In the genomic region with DNA sequence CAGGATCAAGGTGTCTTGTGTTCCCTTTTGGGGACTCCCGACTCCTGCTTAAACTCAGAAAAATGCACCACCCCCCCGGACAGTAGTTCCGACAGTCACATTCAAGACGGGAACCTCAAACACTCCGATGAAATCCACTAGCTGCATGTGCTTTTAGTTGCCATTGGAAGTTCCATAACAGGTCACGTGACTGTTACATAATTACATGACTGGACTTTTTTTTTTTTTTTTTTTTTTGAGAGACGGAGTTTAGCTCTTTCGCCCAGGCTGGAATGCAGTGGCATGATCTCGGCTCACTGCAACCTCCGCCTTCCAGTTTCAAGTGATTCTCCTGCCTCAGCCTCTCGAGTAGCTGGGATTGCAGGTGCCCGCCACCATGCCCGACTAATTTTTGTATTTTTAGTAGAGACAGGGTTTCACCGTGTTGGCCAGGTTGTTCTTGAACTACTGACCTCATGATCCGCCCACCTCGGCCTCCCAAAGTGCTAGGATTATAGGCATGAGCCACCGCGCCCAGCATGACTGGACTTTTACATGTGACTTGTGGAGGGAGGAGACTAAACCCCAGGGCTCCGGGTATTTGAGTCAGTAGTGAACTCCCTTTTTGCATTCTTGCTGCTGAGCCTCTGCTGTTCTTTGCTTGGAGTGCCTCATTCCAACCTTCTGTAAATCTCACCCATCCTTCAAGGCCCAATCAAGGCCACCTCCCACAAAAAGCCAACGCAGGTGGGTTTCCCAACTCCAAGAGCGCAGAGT, we compare ENCODE assay signal across 8 cellular contexts. TPM values are rescaled to one million over a fixed set of nuclear protein-coding genes. Genes with fewer than 3 reads are reported as not detected.
A peak's percentile ranks its signal among the peaks of the same experiment; 100 is the strongest.
DNase-seq lines count a peak whose midpoint lies in the region; FAIRE-seq and TF ChIP-seq lines count a peak whose summit lies in the region.
"Not testable (repeated sequence)": the region's sequence is repeated elsewhere in the genome, so short reads cannot be mapped to it uniquely, and the experiment has no call there.

No MANE protein-coding gene starts in this region.

- not testable (repeated sequence) for H3K27me3 ChIP-seq in AG04450 (ENCODE audit: control insufficient read depth, insufficient read depth, low read length); GM23248 (replicated peaks; ENCODE audit: insufficient read depth); MM.1S (replicated peaks; ENCODE audit: insufficient read depth, low read length); astrocyte (ENCODE audit: insufficient read depth, low read length); esophagus muscularis mucosa

- not testable (repeated sequence) for H3K4me1 ChIP-seq in GM23248 (ENCODE audit: insufficient read depth); MM.1S (ENCODE audit: low read length); astrocyte (ENCODE audit: insufficient read depth, low read length); mesodermal cell (ENCODE audit: control insufficient read depth, insufficient read depth, low read length, poor library complexity, severe bottlenecking)
- peaks cover 20 to 68% (median 51%) of the 10 kb centered on the region in 4 donors for H3K4me1 ChIP-seq in esophagus muscularis mucosa

- peak; percentile 23 for DNase-seq in AG04450 (ENCODE audit: low read depth, low spot score)
- DNase-seq in GM23248: peak; percentile 87
- DNase-seq in MM.1S; T-helper 2 cell treated with Interferon-gamma antibody and Interleukin-4, amounts not matched to agents 5 μg/mL and 100 μg/mL, for 36 hours (ENCODE audit: low spot score); esophagus muscularis mucosa (ENCODE audit: extremely low spot score): not testable (repeated sequence)
- DNase-seq in astrocyte (ENCODE audit: low read depth): peak; percentile 63

- H4K20me1 ChIP-seq in GM23248 (ENCODE audit: insufficient read depth); MM.1S (ENCODE audit: insufficient read depth, low read length): not testable (repeated sequence)
- H4K20me1 ChIP-seq in astrocyte (ENCODE audit: insufficient read depth, low read length): peaks cover 87% of the 10 kb centered on the region

- H3K4me2 ChIP-seq in GM23248 (ENCODE audit: unreplicated experiment) (peak overlapping the region; percentile 92), MM.1S (ENCODE audit: low read depth, low read length) (peak overlapping the region; percentile 75), astrocyte (ENCODE audit: low read length) (peak overlapping the region; percentile 85)

- H3K27ac ChIP-seq in AG04450 (ENCODE audit: low read depth, low read length): peak overlapping the region; percentile 21
- peak overlapping the region; percentile 52 for H3K27ac ChIP-seq in GM23248
- not testable (repeated sequence) for H3K27ac ChIP-seq in MM.1S (ENCODE audit: low read length); astrocyte (ENCODE audit: low read depth, low read length); esophagus muscularis mucosa (replicated peaks in 1 of 4); mesodermal cell (ENCODE audit: low read depth, low read length, severe bottlenecking)
- peak overlapping the region in 8 of 21 experiments; percentile 20 to 89 (median 83) for H3K27ac ChIP-seq in skin epidermis

- H3F3A ChIP-seq in GM23248 (ENCODE audit: insufficient read depth): not testable (repeated sequence)
- peaks cover 14% of the 10 kb centered on the region; the same call in 1 of the 2 replicates for H3F3A ChIP-seq in MM.1S (ENCODE audit: insufficient read depth, low read length)

- WGBS in GM23248 (ENCODE audit: low coverage in 1 of 2, low lambda C conversion rate in 2 of 2, missing lambda C conversion rate in 2 of 2), 2 experiments: 74 to 76% methylated on average over 21 of the region's 21 CpGs
- 73% methylated on average over 17 of the region's 21 CpGs for WGBS in esophagus muscularis mucosa
- 86 to 95% methylated on average over 16 to 17 of the region's 21 CpGs for WGBS in mesodermal cell (ENCODE audit: insufficient coverage in 2 of 2), 2 experiments

- intact Hi-C loops in esophagus muscularis mucosa (cut with DNase I): loop anchor here (5.0 kb wide), 1 partner anchor 54 kb away; a partner anchor contains a TSS

- H3K4me3 ChIP-seq in AG04450 (ENCODE audit: low read depth, low read length) (peak overlapping the region; percentile 73), GM23248 (peak overlapping the region; percentile 80), MM.1S (ENCODE audit: low read length) (peak overlapping the region; percentile 84), astrocyte (ENCODE audit: insufficient read depth, low read depth, low read length) (peak overlapping the region; percentile 66), esophagus muscularis mucosa (peak overlapping the region in 3 of 4 donors; percentile 90 to 100 (median 92)), mesodermal cell (ENCODE audit: extremely low read depth, insufficient read depth, low read length, poor library complexity, severe bottlenecking) (peak overlapping the region; percentile 65), skin epidermis (peak overlapping the region in 5 of 7 experiments; percentile 88 to 99 (median 91))

- H3K4me1 Mint-ChIP-seq in T-helper 2 cell treated with Interferon-gamma antibody and Interleukin-4, amounts not matched to agents 5 μg/mL and 100 μg/mL, for 36 hours (ENCODE audit: low read depth): peaks cover 32% of the 10 kb centered on the region
- peaks cover 13% of the 10 kb centered on the region for H3K4me1 Mint-ChIP-seq in astrocyte (ENCODE audit: low read depth, unreplicated experiment)

- not testable (repeated sequence) for TF ChIP-seq EP300 in esophagus muscularis mucosa (IDR thresholded peaks at IDR 0.05)

- not testable (repeated sequence) for H3K9me3 Mint-ChIP-seq in T-helper 2 cell treated with Interferon-gamma antibody and Interleukin-4, amounts not matched to agents 5 μg/mL and 100 μg/mL, for 36 hours; astrocyte (ENCODE audit: unreplicated experiment)

- in situ Hi-C loops in GM23248 (cut with MboI): not testable (repeated sequence)

- peak overlapping the region; percentile 95 for H3K4me3 Mint-ChIP-seq in T-helper 2 cell treated with Interferon-gamma antibody and Interleukin-4, amounts not matched to agents 5 μg/mL and 100 μg/mL, for 36 hours
- peak overlapping the region; percentile 84 for H3K4me3 Mint-ChIP-seq in astrocyte (ENCODE audit: unreplicated experiment)

- H2AFZ ChIP-seq in GM23248; MM.1S (ENCODE audit: low read length); astrocyte (ENCODE audit: low read depth, low read length): not testable (repeated sequence)

- H3K9ac ChIP-seq in GM23248 (peak overlapping the region; percentile 75), MM.1S (ENCODE audit: low read length) (peak overlapping the region; percentile 65; the same call in 1 of the 2 replicates), astrocyte (ENCODE audit: low read length) (peak overlapping the region; percentile 75)

- H3K36me3 Mint-ChIP-seq in T-helper 2 cell treated with Interferon-gamma antibody and Interleukin-4, amounts not matched to agents 5 μg/mL and 100 μg/mL, for 36 hours (ENCODE audit: low read depth): peaks cover 43% of the 10 kb centered on the region
- H3K36me3 Mint-ChIP-seq in astrocyte (ENCODE audit: low read depth, unreplicated experiment): peaks cover 22% of the 10 kb centered on the region

- H3K27ac Mint-ChIP-seq in T-helper 2 cell treated with Interferon-gamma antibody and Interleukin-4, amounts not matched to agents 5 μg/mL and 100 μg/mL, for 36 hours: peak overlapping the region; percentile 74
- H3K27ac Mint-ChIP-seq in astrocyte (ENCODE audit: unreplicated experiment): peak overlapping the region; percentile 81

- POLR2A ChIA-PET in AG04450 (lab: Yijun Ruan, JAX): interaction anchor here (0.6 to 1.4 kb wide), 3 partner anchors 11 to 55 kb away, joined by 3 to 9 read pairs (median 6); a partner anchor contains a TSS

- H3K27me3 Mint-ChIP-seq in T-helper 2 cell treated with Interferon-gamma antibody and Interleukin-4, amounts not matched to agents 5 μg/mL and 100 μg/mL, for 36 hours (ENCODE audit: low read depth); astrocyte (ENCODE audit: low read depth, unreplicated experiment): not testable (repeated sequence)

- not testable (repeated sequence) for H3K9me3 ChIP-seq in AG04450 (ENCODE audit: control insufficient read depth, insufficient read depth, low read length); GM23248 (ENCODE audit: low read depth); MM.1S (replicated peaks; ENCODE audit: insufficient read depth, low read length); astrocyte (ENCODE audit: insufficient read depth, low read depth, low read length); esophagus muscularis mucosa; mesodermal cell (ENCODE audit: control insufficient read depth, low read length)

- H3K36me3 ChIP-seq in GM23248 (ENCODE audit: low read depth) (0 out of 2 replicates have a peak, but pooled peaks cover 14% of the 10 kb centered on the region), MM.1S (replicated peaks; ENCODE audit: insufficient read depth, low read length) (peaks cover 11% of the 10 kb centered on the region; the same call in 1 of the 2 replicates), astrocyte (ENCODE audit: insufficient read depth, low read length) (peaks cover 12% of the 10 kb centered on the region), esophagus muscularis mucosa (peaks cover 12 to 72% (median 63%) of the 10 kb centered on the region in 4 donors), mesodermal cell (ENCODE audit: control insufficient read depth, insufficient read depth, low read length) (peaks cover 66% of the 10 kb centered on the region)

- not testable (repeated sequence) for FAIRE-seq in astrocyte (lab: Jason Lieb, UNC)

- CTCF ChIA-PET in AG04450 (lab: Charles Lee): not testable (repeated sequence)

- peaks cover 52% of the 10 kb centered on the region for H3K79me2 ChIP-seq in GM23248 (ENCODE audit: insufficient read depth)
- peaks cover 55% of the 10 kb centered on the region for H3K79me2 ChIP-seq in MM.1S (ENCODE audit: low read length)
- peaks cover 62% of the 10 kb centered on the region for H3K79me2 ChIP-seq in astrocyte (ENCODE audit: insufficient read depth, low read length)

- TF ChIP-seq CTCF in AG04450 (IDR thresholded peaks at IDR 0.05; ENCODE audit: low read depth, low read length); MM.1S (IDR thresholded peaks at IDR 0.05; ENCODE audit: low read length); astrocyte (IDR thresholded peaks at IDR 0.05; ENCODE audit: insufficient read depth, low read depth, low read length); esophagus muscularis mucosa (IDR thresholded peaks at IDR 0.05): not testable (repeated sequence)

- not testable (repeated sequence) for TF ChIP-seq POLR2A in esophagus muscularis mucosa (IDR thresholded peaks at IDR 0.05; ENCODE audit: low read depth)

- H3K9me2 ChIP-seq in GM23248 (ENCODE audit: insufficient read depth); MM.1S (replicated peaks; ENCODE audit: insufficient read depth, low read length): not testable (repeated sequence)

RNA-seq across cellular contexts. Expression of a gene that starts 1.6 kb away (rescaled TPM):
- polyA plus RNA-seq in AG04450 (2011; rRNA removed) (4.3 and 6.0 TPM in 2 replicates), GM23248 (2016; fragmentation: Nextera tagmentation; extraction: Ambion mirVana) (9.3 and 11.4 TPM in 2 replicates)
- polyA minus RNA-seq in AG04450 (2011; rRNA and poly(A)+ RNA removed): 24.8 and 35.2 TPM in 2 replicates
- total RNA-seq in GM23248 (2014; rRNA removed; shearing (Covaris generic)): 13.1 and 14.5 TPM in 2 replicates
- total RNA-seq in astrocyte (26.5 and 30.2 TPM in 2 replicates), esophagus muscularis mucosa (10 to 100 TPM; 13.9 to 27.0 (median 19.9) TPM)
- polyA plus RNA-seq in mesodermal cell (2013, experiment 1 of 2): 10.3 TPM
- 8.3 TPM for polyA plus RNA-seq in mesodermal cell (2013, experiment 2 of 2)

RNA-seq across cellular contexts. Expression of a gene that starts 5.2 kb away (rescaled TPM):
- polyA plus RNA-seq in AG04450 (2011; rRNA removed) (25.2 and 31.8 TPM in 2 replicates), GM23248 (2016; fragmentation: Nextera tagmentation; extraction: Ambion mirVana) (25.6 and 27.6 TPM in 2 replicates)
- polyA minus RNA-seq in AG04450 (2011; rRNA and poly(A)+ RNA removed): 25.9 and 33.5 TPM in 2 replicates
- total RNA-seq in GM23248 (2014; rRNA removed; shearing (Covaris generic)): 34.7 and 36.9 TPM in 2 replicates
- total RNA-seq in astrocyte (26.0 and 31.6 TPM in 2 replicates), esophagus muscularis mucosa (10 to 100 TPM; 27.4 to 38.7 (median 33.3) TPM)
- 41.1 TPM for polyA plus RNA-seq in mesodermal cell (2013, experiment 1 of 2)
- 36.6 TPM for polyA plus RNA-seq in mesodermal cell (2013, experiment 2 of 2)

RNA-seq across cellular contexts. Expression of a gene that starts 11.1 kb away (rescaled TPM):
- polyA plus RNA-seq in AG04450 (2011; rRNA removed): 17.6 and 17.7 TPM in 2 replicates
- polyA minus RNA-seq in AG04450 (2011; rRNA and poly(A)+ RNA removed): 9.3 and 10.6 TPM in 2 replicates
- total RNA-seq in GM23248 (2014; rRNA removed; shearing (Covaris generic)): 17.7 and 19.8 TPM in 2 replicates
- 5.0 and 6.4 TPM in 2 replicates for polyA plus RNA-seq in GM23248 (2016; fragmentation: Nextera tagmentation; extraction: Ambion mirVana)
- total RNA-seq in astrocyte: 33.2 and 35.8 TPM in 2 replicates
- total RNA-seq in esophagus muscularis mucosa: 10 to 100 TPM; 23.7 to 41.7 (median 33.6) TPM
- 20.2 TPM for polyA plus RNA-seq in mesodermal cell (2013, experiment 1 of 2)
- polyA plus RNA-seq in mesodermal cell (2013, experiment 2 of 2): 16.7 TPM

RNA-seq across cellular contexts. Expression of a gene that starts 14.4 kb away (rescaled TPM):
- polyA plus RNA-seq in AG04450 (2011; rRNA removed) (0.20 and 0.30 TPM in 2 replicates), GM23248 (2016; fragmentation: Nextera tagmentation; extraction: Ambion mirVana) (1.1 and 1.6 TPM in 2 replicates)
- 0.09 and 0.48 TPM in 2 replicates for polyA minus RNA-seq in AG04450 (2011; rRNA and poly(A)+ RNA removed)
- total RNA-seq in GM23248 (2014; rRNA removed; shearing (Covaris generic)): 2.4 TPM in 2 replicates
- total RNA-seq in astrocyte (2.0 and 2.7 TPM in 2 replicates), esophagus muscularis mucosa (1 to 10 TPM in 1 of 4 donors, under 1 TPM in 1, not detected in 2; 0.78 to 1.8 TPM)
- polyA plus RNA-seq in mesodermal cell (2013, experiment 1 of 2): 1.9 TPM
- polyA plus RNA-seq in mesodermal cell (2013, experiment 2 of 2): not detected

RNA-seq across cellular contexts. Expression of a gene that starts 20.7 kb away (rescaled TPM):
- polyA plus RNA-seq in AG04450 (2011; rRNA removed) (103 and 154 TPM in 2 replicates), GM23248 (2016; fragmentation: Nextera tagmentation; extraction: Ambion mirVana) (181 and 197 TPM in 2 replicates)
- 84.5 and 118 TPM in 2 replicates for polyA minus RNA-seq in AG04450 (2011; rRNA and poly(A)+ RNA removed)
- total RNA-seq in GM23248 (2014; rRNA removed; shearing (Covaris generic)): 229 and 279 TPM in 2 replicates
- total RNA-seq in astrocyte (164 and 191 TPM in 2 replicates), esophagus muscularis mucosa (1 to 10 TPM; 2.1 to 6.5 (median 4.6) TPM)
- 135 TPM for polyA plus RNA-seq in mesodermal cell (2013, experiment 1 of 2)
- polyA plus RNA-seq in mesodermal cell (2013, experiment 2 of 2): 108 TPM
